ENCODE assay signal across 1 cellular context in the genomic region with DNA sequence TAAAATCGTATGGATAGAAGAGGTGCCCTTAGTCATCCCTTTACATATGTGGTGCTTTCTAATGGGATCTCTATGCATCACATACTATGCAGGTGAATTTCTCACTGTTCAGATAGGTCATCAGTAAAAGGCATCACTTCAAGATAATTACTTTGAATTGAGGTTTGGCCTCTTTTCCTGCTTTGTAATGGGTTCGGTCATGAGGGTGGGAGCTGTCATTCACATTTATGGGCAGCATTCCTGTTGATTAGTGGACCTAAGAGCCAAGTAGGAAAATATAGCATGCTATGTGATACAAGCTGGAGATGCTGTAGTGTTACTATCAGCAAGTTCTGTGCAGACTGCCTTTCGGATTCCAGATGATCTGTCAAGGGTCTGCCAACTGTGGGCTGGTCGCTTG.
TF ChIP-seq lines count a peak whose summit lies in the region.

No MANE protein-coding gene starts in this region.

TF ChIP-seq in IMR-90, 13 proteins besides CTCF, POLR2A, EP300 and RAD21 (continued from another document):
- TF ChIP-seq ELK1 (IDR thresholded peaks at IDR 0.05; ENCODE audit: borderline replicate concordance, low read depth, low read length), result no peak
TF ChIP-seq in IMR-90: peak in this region for 0.
